8 cellular contexts compared by ENCODE assay signal in genomic region chr1:8169364-8170058, GRCh38.
DNase-seq lines count a peak whose midpoint lies in the region; ATAC-seq and TF ChIP-seq lines count a peak whose summit lies in the region.

No MANE protein-coding gene starts in this region.

- TF ChIP-seq POLR2A in GM18951 (IDR thresholded peaks at IDR 0.05; ENCODE audit: extremely low read depth, insufficient read depth, insufficient read length) = peak; percentile 40

- intact Hi-C loops in lower lobe of right lung (cut with DNase I) = no loop called here

- no peaks in the 10 kb centered on the region for H3F3A ChIP-seq in SU-DHL-6 (ENCODE audit: insufficient read depth)

- DNase-seq in Ammon's horn (ENCODE audit: low spot score) = peak; percentile 79
- peak; percentile 95 for DNase-seq in LNCaP clone FGC (ENCODE audit: low read depth)
- no peak for DNase-seq in lower lobe of right lung
- DNase-seq in stimulated activated naive CD8-positive, alpha-beta T cell treated with anti-CD3 and anti-CD28 coated beads, Interleukin-15, Interleukin-2, amounts not matched to agents 100 U/mL and 50 U/mL, for 24 hours = peak; percentile 52
- DNase-seq in GM19240 (ENCODE audit: insufficient read length, low spot score) = no peak

- no peak overlapping the region for H3K4me3 ChIP-seq in LNCaP clone FGC (ENCODE audit: low read depth, low read length)
- no peak overlapping the region for H3K4me3 ChIP-seq in SU-DHL-6 (ENCODE audit: insufficient read depth, low read length, poor library complexity, severe bottlenecking)
- H3K4me3 ChIP-seq in lower lobe of right lung = no peak overlapping the region

- no peak overlapping the region for H3K4me2 ChIP-seq in SU-DHL-6 (ENCODE audit: low read depth, low read length, poor library complexity, severe bottlenecking)

- no peaks in the 10 kb centered on the region for H3K79me2 ChIP-seq in SU-DHL-6 (ENCODE audit: insufficient read depth, low read length)

- H3K9me3 ChIP-seq in SU-DHL-6 (ENCODE audit: insufficient read depth, low read length) = no peaks in the 10 kb centered on the region
- no peaks in the 10 kb centered on the region for H3K9me3 ChIP-seq in lower lobe of right lung

- no peak overlapping the region for H3K27ac ChIP-seq in SU-DHL-6 (ENCODE audit: low read depth, low read length)
- peak overlapping the region; percentile 63 for H3K27ac ChIP-seq in cingulate gyrus (ENCODE audit: low read depth, low read length)
- H3K27ac ChIP-seq in lower lobe of right lung = peak overlapping the region; percentile 59

- ATAC-seq in lower lobe of right lung = peak; percentile 73 to 81
- ATAC-seq in stimulated activated naive CD8-positive, alpha-beta T cell treated with anti-CD3 and anti-CD28 coated beads, Interleukin-15, Interleukin-2, amounts not matched to agents 100 U/mL and 50 U/mL, for 24 hours = peak; percentile 82

- TF ChIP-seq CTCF in LNCaP clone FGC (IDR thresholded peaks at IDR 0.05; ENCODE audit: control insufficient read depth, extremely low read depth, insufficient read depth) (no peak), SU-DHL-6 (IDR thresholded peaks at IDR 0.05; ENCODE audit: insufficient read depth, low read length, poor library complexity, severe bottlenecking) (no peak), lower lobe of right lung (IDR thresholded peaks at IDR 0.05) (no peak)

- no peaks in the 10 kb centered on the region for H4K20me1 ChIP-seq in SU-DHL-6 (ENCODE audit: low read depth, low read length)

- no peaks in the 10 kb centered on the region for H3K36me3 ChIP-seq in SU-DHL-6 (ENCODE audit: low read length)
- H3K36me3 ChIP-seq in lower lobe of right lung = no peaks in the 10 kb centered on the region

- H3K9ac ChIP-seq in SU-DHL-6 (ENCODE audit: low read length) = no peak overlapping the region

- peaks cover 24% of the 10 kb centered on the region for H3K4me1 ChIP-seq in lower lobe of right lung

- H3K9me2 ChIP-seq in SU-DHL-6 (replicated peaks; ENCODE audit: insufficient read depth, low read length) = no peaks in the 10 kb centered on the region

- in situ Hi-C loops in GM18951 (cut with MboI; ENCODE audit: low sequenced_read_pairs, unreplicated experiment) = no loop called here

- H3K27me3 ChIP-seq in SU-DHL-6 (ENCODE audit: low read length) (no peaks in the 10 kb centered on the region), lower lobe of right lung (ENCODE audit: low read depth) (no peaks in the 10 kb centered on the region)

- H2AFZ ChIP-seq in SU-DHL-6 (ENCODE audit: low read depth, low read length, severe bottlenecking) = peak overlapping the region; percentile 28

Comparison
In these comparisons a context has a peak if more than half of its experiments do, and no peak if none do; other contexts are left out.
1. DNase-seq: peak in Ammon's horn (single experiment), LNCaP clone FGC (single experiment) and stimulated activated naive CD8-positive, alpha-beta T cell treated with anti-CD3 and anti-CD28 coated beads, Interleukin-15, Interleukin-2, amounts not matched to agents 100 U/mL and 50 U/mL, for 24 hours (single experiment); none in lower lobe of right lung (single experiment) and GM19240 (single experiment).